In the genomic region with DNA sequence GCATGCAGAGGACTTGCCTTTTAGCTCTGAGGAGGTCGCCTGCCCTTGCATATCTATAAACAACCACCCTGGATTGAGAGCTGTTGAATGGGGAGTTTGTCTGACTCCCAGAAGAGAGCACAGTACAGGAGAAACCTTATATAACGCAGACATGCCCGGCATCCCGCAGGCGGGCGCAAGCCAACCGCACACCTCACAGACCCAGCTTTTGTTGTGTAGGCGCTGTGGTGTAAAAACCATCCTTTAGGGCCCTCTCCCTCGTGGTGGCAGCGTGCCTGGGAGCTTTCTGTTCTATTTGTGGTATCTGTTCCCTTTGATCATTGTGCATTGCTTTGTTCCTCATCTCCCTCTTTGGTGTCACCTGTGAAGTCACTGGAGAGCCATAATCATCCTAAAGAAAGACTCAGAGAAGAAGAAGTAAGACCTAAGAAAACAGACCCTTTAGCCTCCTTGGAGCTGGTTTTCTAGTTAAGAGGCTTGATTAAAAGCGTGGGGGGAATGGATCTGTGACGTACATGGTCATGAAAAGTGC, we compare ENCODE assay signal across 10 cellular contexts.
A peak's percentile ranks its signal among the peaks of the same experiment; 100 is the strongest.
DNase-seq lines count a peak whose midpoint lies in the region; ATAC-seq and TF ChIP-seq lines count a peak whose summit lies in the region.
"Had no signal": no experiment of that assay in that cellular context is flagged by ENCODE, and none has a peak within 500 bp of the region (broad histone marks: within the 10 kb centered on the region; RNA-seq: fewer than 3 reads in every experiment).

No MANE protein-coding gene starts in this region.

- WGBS in thyroid gland, 2 donors: 68 to 71% methylated on average over 12 of the region's 12 CpGs

- intact Hi-C loops in breast epithelium (cut with DNase I; ENCODE audit: low total_unique reads) (loop anchor here (10.0 kb wide), 1 partner anchor 72 kb away; no protein-coding TSS in a partner anchor), MCF 10A (cut with micrococcal nuclease) (no loop called here), thyroid gland (cut with DNase I) (no loop called here)

- H3K9me3 Mint-ChIP-seq in MCF 10A (ENCODE audit: unreplicated experiment): no peaks in the 10 kb centered on the region
- no peaks in the 10 kb centered on the region for H3K9me3 Mint-ChIP-seq in activated T-cell treated with anti-CD3 and anti-CD28 coated beads, Interleukin-2, amount 50 U/mL, for 72 hours
- H3K9me3 Mint-ChIP-seq in naive B cell: peaks cover 4 to 7% (median 5%) of the 10 kb centered on the region in 7 donors

- DNase-seq in breast epithelium (ENCODE audit: low spot score in 2 of 2) (no peak), MCF 10A (ENCODE audit: unreplicated experiment) (no peak), naive B cell (peak; percentile 45), thyroid gland (no peak), SKM-1 treated with dmso at 0.1 percent for 144 hours (lab: John Stamatoyannopoulos, UW; ENCODE audit: unreplicated experiment) (no peak)
- DNase-seq in activated T-cell treated with anti-CD3 and anti-CD28 coated beads, Interleukin-2, amount 50 U/mL, for 72 hours: peak; percentile 48 to 70
- DNase-seq: NCI-H82 had no signal

- H3K4me1 Mint-ChIP-seq in MCF 10A (ENCODE audit: insufficient read depth, unreplicated experiment) (peaks cover 18% of the 10 kb centered on the region), naive B cell (peaks cover 72 to 92% (median 87%) of the 10 kb centered on the region in 3 donors)
- peaks cover 82% of the 10 kb centered on the region for H3K4me1 Mint-ChIP-seq in activated T-cell treated with anti-CD3 and anti-CD28 coated beads, Interleukin-2, amount 50 U/mL, for 72 hours (ENCODE audit: low read depth)

- H3K27ac Mint-ChIP-seq in MCF 10A (ENCODE audit: low read depth, unreplicated experiment): no peak overlapping the region
- no peak overlapping the region for H3K27ac Mint-ChIP-seq in activated T-cell treated with anti-CD3 and anti-CD28 coated beads, Interleukin-2, amount 50 U/mL, for 72 hours
- peak overlapping the region in 5 of 6 donors; percentile 17 to 78 (median 54) for H3K27ac Mint-ChIP-seq in naive B cell

- no peaks in the 10 kb centered on the region for H3K36me3 ChIP-seq in breast epithelium
- no peaks in the 10 kb centered on the region for H3K36me3 ChIP-seq in thyroid gland

- ATAC-seq in activated T-cell treated with anti-CD3 and anti-CD28 coated beads, Interleukin-2, amount 50 U/mL, for 72 hours (replicated peaks in 1 of 2): peak; percentile 52 to 80
- peak; percentile 0 to 10 for ATAC-seq in naive B cell (ENCODE audit: low read depth in 2 of 2)
- no peak for ATAC-seq in HG02763 (IDR thresholded peaks at IDR 0.05; ENCODE audit: unreplicated experiment)
- no peak for ATAC-seq in HG03280 (IDR thresholded peaks at IDR 0.05; ENCODE audit: unreplicated experiment)
- ATAC-seq: body of pancreas had no signal

- H3K4me3 Mint-ChIP-seq in MCF 10A (ENCODE audit: unreplicated experiment): no peak overlapping the region
- H3K4me3 Mint-ChIP-seq in activated T-cell treated with anti-CD3 and anti-CD28 coated beads, Interleukin-2, amount 50 U/mL, for 72 hours: peak overlapping the region; percentile 31 to 70
- H3K4me3 Mint-ChIP-seq in naive B cell: peak overlapping the region in 5 of 8 donors; percentile 32 to 57 (median 49)

- POLR2A ChIA-PET in MCF 10A (lab: Yijun Ruan, JAX): interaction anchor here (1.0 to 1.2 kb wide), 2 partner anchors 15 to 148 kb away, joined by 3 read pairs; no protein-coding TSS in a partner anchor

- TF ChIP-seq CTCF in breast epithelium (IDR thresholded peaks at IDR 0.05): no peak
- TF ChIP-seq CTCF in MCF 10A (IDR thresholded peaks at IDR 0.05; ENCODE audit: unreplicated experiment): no peak
- TF ChIP-seq CTCF in thyroid gland (IDR thresholded peaks at IDR 0.05): no peak

- H3K9me3 ChIP-seq in breast epithelium (no peaks in the 10 kb centered on the region), thyroid gland (no peaks in the 10 kb centered on the region)
- H3K9me3 ChIP-seq: body of pancreas had no signal

- no peak for TF ChIP-seq POLR2A in breast epithelium (IDR thresholded peaks at IDR 0.05)
- TF ChIP-seq POLR2A in thyroid gland (IDR thresholded peaks at IDR 0.05): no peak

- H3K27me3 ChIP-seq in breast epithelium: no peaks in the 10 kb centered on the region
- no peaks in the 10 kb centered on the region for H3K27me3 ChIP-seq in thyroid gland
- H3K27me3 ChIP-seq: body of pancreas had no signal

- peaks cover 6% of the 10 kb centered on the region for H3K36me3 Mint-ChIP-seq in MCF 10A (ENCODE audit: insufficient read depth, unreplicated experiment)
- peaks cover 2 to 14% of the 10 kb centered on the region in 2 donors for H3K36me3 Mint-ChIP-seq in activated T-cell treated with anti-CD3 and anti-CD28 coated beads, Interleukin-2, amount 50 U/mL, for 72 hours (ENCODE audit: insufficient read depth in 2 of 2)
- H3K36me3 Mint-ChIP-seq in naive B cell: peaks cover 0 to 8% of the 10 kb centered on the region in 2 donors

- no peak overlapping the region for H3K4me3 ChIP-seq in breast epithelium
- H3K4me3 ChIP-seq in thyroid gland (replicated peaks in 1 of 3): no peak overlapping the region
- H3K4me3 ChIP-seq: body of pancreas had no signal

- CTCF ChIA-PET in MCF 10A (lab: Yijun Ruan, JAX): interaction anchor here (0.5 to 1.2 kb wide), 2 partner anchors 12 to 175 kb away, joined by 3 to 5 read pairs; no protein-coding TSS in a partner anchor

- H3K27me3 Mint-ChIP-seq in MCF 10A (ENCODE audit: insufficient read depth, unreplicated experiment) (no peaks in the 10 kb centered on the region), naive B cell (no peaks in the 10 kb centered on the region)
- no peaks in the 10 kb centered on the region for H3K27me3 Mint-ChIP-seq in activated T-cell treated with anti-CD3 and anti-CD28 coated beads, Interleukin-2, amount 50 U/mL, for 72 hours (ENCODE audit: low read depth)

- peaks cover 0 to 35% of the 10 kb centered on the region in 2 donors for H3K4me1 ChIP-seq in breast epithelium
- peaks cover 61 to 80% of the 10 kb centered on the region in 2 donors for H3K4me1 ChIP-seq in thyroid gland

- H3K27ac ChIP-seq in breast epithelium (peak overlapping the region; percentile 39 to 88), thyroid gland (peak overlapping the region in 2 of 3 donors; percentile 81 to 91)

- no TSS peak for BruUV-seq in MCF 10A (replicated peaks; lab: Mats Ljungman, UMichigan)

Comparison
In these comparisons a context has a peak if more than half of its experiments do, and no peak if none do; other contexts are left out.
1. DNase-seq: peak in activated T-cell treated with anti-CD3 and anti-CD28 coated beads, Interleukin-2, amount 50 U/mL, for 72 hours (2 of 2) and naive B cell (single experiment); none in breast epithelium (0 of 2), MCF 10A (single experiment), thyroid gland (0 of 2) and SKM-1 treated with dmso at 0.1 percent for 144 hours (single experiment).
2. H3K27ac Mint-ChIP-seq: peak in naive B cell (5 of 6); none in MCF 10A (single experiment) and activated T-cell treated with anti-CD3 and anti-CD28 coated beads, Interleukin-2, amount 50 U/mL, for 72 hours (single experiment).
3. ATAC-seq: peak in activated T-cell treated with anti-CD3 and anti-CD28 coated beads, Interleukin-2, amount 50 U/mL, for 72 hours (2 of 2) and naive B cell (2 of 2); none in HG02763 (single experiment) and HG03280 (single experiment).